ENCODE assay signal across 22 cellular contexts in the genomic region with DNA sequence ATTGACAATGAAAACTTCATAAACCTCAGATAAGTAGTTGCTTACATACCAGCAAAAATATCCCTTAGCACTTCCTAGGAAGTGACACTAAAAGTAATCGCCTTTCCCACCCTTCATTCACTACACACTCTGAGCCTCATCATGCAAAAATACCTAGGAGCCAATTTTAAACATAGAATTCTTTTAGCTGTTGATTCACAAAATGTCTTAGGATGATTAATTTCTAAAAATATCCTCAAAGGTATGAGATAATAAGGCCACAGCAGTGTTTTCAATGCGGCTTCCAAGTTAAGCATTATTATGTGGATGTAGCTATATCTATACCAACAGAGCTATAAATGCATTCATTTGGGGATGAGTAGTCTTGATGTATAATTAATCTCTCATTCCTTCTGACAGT.
"Had no signal": no experiment of that assay in that cellular context is flagged by ENCODE, and none has a peak within 500 bp of the region (broad histone marks: within the 10 kb centered on the region; RNA-seq: fewer than 3 reads in every experiment).

No MANE protein-coding gene starts in this region.

- H3K27me3 ChIP-seq: ascending aorta, body of pancreas, MG63 had no signal

- ATAC-seq: activated naive CD8-positive, alpha-beta T cell treated with anti-CD3 and anti-CD28 coated beads, Interleukin-2, amount 50 U/mL, for 24 hours; body of pancreas; PC-3; T-cell had no signal

- H3K27ac ChIP-seq: ascending aorta, body of pancreas, SK-N-MC had no signal

- H3K4me3 ChIP-seq: ascending aorta, body of pancreas, MG63, SK-N-MC had no signal

- H3K4me1 ChIP-seq: ascending aorta, body of pancreas had no signal

- H3K9me3 ChIP-seq: ascending aorta, body of pancreas, MG63 had no signal

- DNase-seq: activated B cell treated with CpG ODN at 0.5 μM for 24 hours; activated CD4-positive, alpha-beta memory T cell treated with anti-CD3 and anti-CD28 coated beads, Interleukin-2, amount 10 ng/mL, durations not matched to agents 7 days and 5 days; activated CD4-positive, alpha-beta T cell treated with anti-CD3 and anti-CD28 coated beads, Interleukin-2, amount 50 U/mL, for 1 hour; activated naive CD8-positive, alpha-beta T cell treated with anti-CD3 and anti-CD28 coated beads, Interleukin-2, amount 50 U/mL, for 24 hours; activated T-cell treated with anti-CD3 and anti-CD28 coated beads for 4 hours; amniotic stem cell; body of pancreas; MG63; MV-4-11; NCI-H1105; NCI-H1436 treated with DMSO at 0.1 percent for 48 hours; NCI-H187; NCI-H2081; NCI-H446; NCI-H524; PC-3; SIG-M5; T-cell; T-helper 2 cell; T1000 had no signal
